Comparison of ENCODE assay signal across 8 cellular contexts in the genomic region with DNA sequence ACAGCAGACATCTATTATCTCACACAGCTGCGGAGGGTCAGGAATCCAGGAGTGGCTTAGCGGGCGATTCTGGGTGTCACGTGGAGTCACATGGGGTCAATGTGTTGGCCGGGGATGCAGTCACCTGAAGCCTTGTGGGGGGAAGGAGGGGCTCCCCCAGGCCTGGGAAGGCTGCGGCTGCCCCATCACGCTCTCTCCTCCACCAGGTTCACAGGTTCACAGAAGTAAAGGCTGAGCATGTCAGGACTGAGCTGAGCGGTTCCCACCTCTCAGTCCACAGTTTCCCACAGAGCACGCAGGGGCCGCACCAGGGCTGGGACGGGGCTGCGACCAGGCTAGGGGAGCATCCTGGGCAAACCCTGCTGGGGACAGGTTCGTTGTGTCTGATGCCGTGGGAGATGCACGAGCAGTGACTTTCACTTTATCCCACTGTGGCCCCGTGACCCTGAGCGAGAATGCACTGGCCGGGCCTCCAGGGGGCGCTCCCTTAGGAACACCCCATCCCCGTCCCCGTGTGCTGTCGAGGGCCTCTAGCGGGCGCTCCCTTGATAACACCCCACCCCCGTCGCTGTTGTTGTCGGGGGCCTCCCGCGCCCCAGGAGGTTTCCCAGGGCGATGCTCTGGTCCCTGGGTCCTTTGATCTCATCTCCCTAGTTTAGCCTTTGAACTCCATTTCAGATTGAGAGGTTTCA.
DNase-seq lines count a peak whose midpoint lies in the region; ATAC-seq and TF ChIP-seq lines count a peak whose summit lies in the region.

No MANE protein-coding gene starts in this region.

- DNase-seq in HCEC 1CT (peak; percentile 48), MM.1S (peak; percentile 94), cerebellar cortex (ENCODE audit: low spot score) (peak; percentile 57), left lobe of liver (ENCODE audit: low spot score) (peak; percentile 79), amniotic stem cell (lab: John Stamatoyannopoulos, UW) (no peak)
- DNase-seq in activated CD4-positive, CD25-positive, alpha-beta regulatory T cell treated with anti-CD3 and anti-CD28 coated beads, Interleukin-2, amount 50 U/mL, for 16 hours (ENCODE audit: low read depth, low spot score): peak; percentile 83
- peak; percentile 89 to 91 for DNase-seq in stimulated activated CD4-positive, alpha-beta T cell treated with anti-CD3 and anti-CD28 coated beads, Interleukin-2, amount 100 ng/mL, for 48 hours

- no peaks in the 10 kb centered on the region for H3K9me2 ChIP-seq in MM.1S (replicated peaks; ENCODE audit: insufficient read depth, low read length)

- H3K4me3 ChIP-seq in MM.1S (ENCODE audit: low read length): peak overlapping the region; percentile 62

- peak overlapping the region; percentile 40; the same call in 1 of the 2 replicates for H3K27ac ChIP-seq in MM.1S (ENCODE audit: low read length)

- H3K4me1 ChIP-seq in MM.1S (ENCODE audit: low read length): peaks cover 5% of the 10 kb centered on the region; the same call in 1 of the 2 replicates

- H3K27me3 ChIP-seq in MM.1S (replicated peaks; ENCODE audit: insufficient read depth, low read length): no peaks in the 10 kb centered on the region

- peak overlapping the region; percentile 68 for H3K4me2 ChIP-seq in MM.1S (ENCODE audit: low read depth, low read length)

- no peaks in the 10 kb centered on the region for H3K9me3 ChIP-seq in MM.1S (replicated peaks; ENCODE audit: insufficient read depth, low read length)

- peak overlapping the region; percentile 11 for H2AFZ ChIP-seq in MM.1S (ENCODE audit: low read length)

- peaks cover 9% of the 10 kb centered on the region; the same call in 1 of the 2 replicates for H4K20me1 ChIP-seq in MM.1S (ENCODE audit: insufficient read depth, low read length)

- no peaks in the 10 kb centered on the region for H3K36me3 ChIP-seq in MM.1S (replicated peaks; ENCODE audit: insufficient read depth, low read length)

- peak overlapping the region; percentile 18; the same call in 1 of the 2 replicates for H3K9ac ChIP-seq in MM.1S (ENCODE audit: low read length)

- TF ChIP-seq CTCF in GM12874 (IDR thresholded peaks at IDR 0.05; ENCODE audit: insufficient read depth, low read depth, low read length) (peak; percentile 100), MM.1S (IDR thresholded peaks at IDR 0.05; ENCODE audit: low read length) (peak; percentile 100)

- H3F3A ChIP-seq in MM.1S (ENCODE audit: insufficient read depth, low read length): peaks cover 11% of the 10 kb centered on the region

- peak; percentile 90 for ATAC-seq in left lobe of liver

- peaks cover 87% of the 10 kb centered on the region for H3K79me2 ChIP-seq in MM.1S (ENCODE audit: low read length)
